1 cellular context compared by ENCODE assay signal in the genomic region with DNA sequence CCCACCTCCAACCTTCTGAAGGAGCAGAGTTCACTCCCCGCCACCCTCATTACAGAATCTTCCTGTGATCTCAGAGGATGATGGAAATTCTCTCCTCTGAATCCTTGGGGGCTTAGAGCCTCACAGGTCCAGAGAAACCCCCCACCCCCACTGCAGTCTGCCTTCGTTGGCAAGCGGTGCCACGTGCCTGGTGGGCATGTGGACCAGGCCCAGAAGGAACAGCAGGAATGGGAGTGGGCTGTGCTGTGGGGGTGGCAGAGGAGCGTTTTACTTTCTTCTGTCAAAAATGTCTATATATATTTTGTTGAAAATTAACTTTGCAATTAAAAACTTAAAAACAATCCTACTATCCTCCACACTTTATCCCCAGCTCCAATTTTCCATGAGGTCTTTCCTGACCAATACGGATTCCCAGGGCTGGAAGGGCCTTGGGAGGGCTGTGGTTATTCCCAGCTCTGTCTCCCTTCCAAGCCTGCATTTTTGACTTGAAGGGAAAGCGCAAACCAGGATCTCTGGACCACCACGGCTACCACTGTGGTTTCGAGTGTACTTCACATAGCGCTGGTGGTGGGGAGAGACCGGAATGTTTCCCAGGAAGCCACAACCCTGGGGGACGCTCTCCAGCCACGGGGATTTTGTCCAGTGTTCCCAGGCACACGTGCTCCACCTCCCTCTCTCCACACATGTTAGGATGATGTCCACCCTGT.
TF ChIP-seq lines count a peak whose summit lies in the region.

No MANE protein-coding gene starts in this region.

TF ChIP-seq in H1, 55 proteins besides CTCF, POLR2A, EP300 and RAD21:
- TF ChIP-seq CREB1 (IDR thresholded peaks at IDR 0.05) (no peak), CHD1 (IDR thresholded peaks at IDR 0.05; ENCODE audit: low read depth, low read length) (no peak), CBX8 (IDR thresholded peaks at IDR 0.05; ENCODE audit: borderline replicate concordance, low read depth, low read length) (no peak), SP4 (IDR thresholded peaks at IDR 0.05; ENCODE audit: low read length) (no peak), GABPA (IDR thresholded peaks at IDR 0.05; ENCODE audit: borderline replicate concordance, insufficient read depth, low read length) (no peak), SAP30 (IDR thresholded peaks at IDR 0.05; ENCODE audit: insufficient read depth, insufficient replicate concordance, low read length) (no peak), CHD2 (IDR thresholded peaks at IDR 0.05; ENCODE audit: low read length) (no peak), KDM1A (IDR thresholded peaks at IDR 0.05; ENCODE audit: borderline replicate concordance, low read length) (no peak), CEBPB (IDR thresholded peaks at IDR 0.05; ENCODE audit: low read depth, low read length) (no peak), CBX5 (IDR thresholded peaks at IDR 0.05; ENCODE audit: low read depth, low read length) (no peak), TAF7 (optimal IDR thresholded peaks at IDR 0.05; ENCODE audit: borderline replicate concordance, low read depth, low read length) (no peak), BRCA1 (IDR thresholded peaks at IDR 0.05; ENCODE audit: low read depth, low read length) (no peak), SIX5 (IDR thresholded peaks at IDR 0.05; ENCODE audit: low read depth, low read length) (no peak), RBBP5 (IDR thresholded peaks at IDR 0.05; ENCODE audit: borderline replicate concordance, low read depth, low read length) (no peak), EGR1 (IDR thresholded peaks at IDR 0.05; ENCODE audit: borderline replicate concordance, low read depth, low read length) (no peak)
